ENCODE assay signal across 10 cellular contexts in genomic region chr13:40271931-40272775, GRCh38.
DNase-seq lines count a peak whose midpoint lies in the region; ATAC-seq lines count a peak whose summit lies in the region.
"Had no signal": no experiment of that assay in that cellular context is flagged by ENCODE, and none has a peak within 500 bp of the region (broad histone marks: within the 10 kb centered on the region; RNA-seq: fewer than 3 reads in every experiment).

No MANE protein-coding gene starts in this region.

- H3K36me3 Mint-ChIP-seq in activated T-cell treated with anti-CD3 and anti-CD28 coated beads, Interleukin-2, amount 50 U/mL, for 24 hours (ENCODE audit: low read depth), result no peaks in the 10 kb centered on the region
- H3K36me3 Mint-ChIP-seq in stimulated activated memory B cell treated with anti-CD40 and anti-IgM and Interleukin-4, amounts not matched to agents 10 μg/mL and 1 μg/mL and 100 μg/mL, for 72 hours, result no peaks in the 10 kb centered on the region

- no peak for ATAC-seq in stimulated activated memory B cell treated with anti-CD40 and anti-IgM and Interleukin-4, amounts not matched to agents 10 μg/mL and 1 μg/mL and 100 μg/mL, for 72 hours
- no peak for ATAC-seq in GM19463 (IDR thresholded peaks at IDR 0.05; ENCODE audit: unreplicated experiment)

- H3K4me3 ChIP-seq in skin epidermis, result no peak overlapping the region

- H3K9me3 Mint-ChIP-seq in activated T-cell treated with anti-CD3 and anti-CD28 coated beads, Interleukin-2, amount 50 U/mL, for 24 hours, result no peaks in the 10 kb centered on the region
- no peaks in the 10 kb centered on the region for H3K9me3 Mint-ChIP-seq in stimulated activated memory B cell treated with anti-CD40 and anti-IgM and Interleukin-4, amounts not matched to agents 10 μg/mL and 1 μg/mL and 100 μg/mL, for 72 hours

- H3K4me1 Mint-ChIP-seq in activated T-cell treated with anti-CD3 and anti-CD28 coated beads, Interleukin-2, amount 50 U/mL, for 24 hours (ENCODE audit: low read depth), result peaks cover 37% of the 10 kb centered on the region
- peaks cover 20% of the 10 kb centered on the region for H3K4me1 Mint-ChIP-seq in stimulated activated memory B cell treated with anti-CD40 and anti-IgM and Interleukin-4, amounts not matched to agents 10 μg/mL and 1 μg/mL and 100 μg/mL, for 72 hours

- H3K27me3 Mint-ChIP-seq in activated T-cell treated with anti-CD3 and anti-CD28 coated beads, Interleukin-2, amount 50 U/mL, for 24 hours, result no peaks in the 10 kb centered on the region
- no peaks in the 10 kb centered on the region for H3K27me3 Mint-ChIP-seq in stimulated activated memory B cell treated with anti-CD40 and anti-IgM and Interleukin-4, amounts not matched to agents 10 μg/mL and 1 μg/mL and 100 μg/mL, for 72 hours

- peak overlapping the region; percentile 82 for H3K27ac Mint-ChIP-seq in activated T-cell treated with anti-CD3 and anti-CD28 coated beads, Interleukin-2, amount 50 U/mL, for 24 hours
- no peak overlapping the region for H3K27ac Mint-ChIP-seq in stimulated activated memory B cell treated with anti-CD40 and anti-IgM and Interleukin-4, amounts not matched to agents 10 μg/mL and 1 μg/mL and 100 μg/mL, for 72 hours

- no peak overlapping the region for H3K4me3 Mint-ChIP-seq in activated T-cell treated with anti-CD3 and anti-CD28 coated beads, Interleukin-2, amount 50 U/mL, for 24 hours
- no peak overlapping the region for H3K4me3 Mint-ChIP-seq in stimulated activated memory B cell treated with anti-CD40 and anti-IgM and Interleukin-4, amounts not matched to agents 10 μg/mL and 1 μg/mL and 100 μg/mL, for 72 hours

- H3K27ac ChIP-seq in skin epidermis, result peak overlapping the region in 18 of 21 experiments; percentile 2 to 80 (median 61)
- H3K27ac ChIP-seq: C4-2B, VCaP had no signal

- DNase-seq in NCI-H146 (lab: John Stamatoyannopoulos, UW) (peak; percentile 22), NCI-H146 treated with DMSO at 0.1 percent for 48 hours (lab: John Stamatoyannopoulos, UW; ENCODE audit: unreplicated experiment) (no peak), glomerular visceral epithelial cell (ENCODE audit: extremely low spot score) (peak; percentile 58), RPMI8226 (no peak)
- peak; percentile 66 for DNase-seq in activated T-cell treated with anti-CD3 and anti-CD28 coated beads, Interleukin-2, amount 50 U/mL, for 24 hours

Comparison
In these comparisons a context has a peak if more than half of its experiments do, and no peak if none do; other contexts are left out.
1. DNase-seq: peak in NCI-H146 (single experiment), activated T-cell treated with anti-CD3 and anti-CD28 coated beads, Interleukin-2, amount 50 U/mL, for 24 hours (single experiment) and glomerular visceral epithelial cell (single experiment); none in NCI-H146 treated with DMSO at 0.1 percent for 48 hours (single experiment) and RPMI8226 (single experiment).